11 cellular contexts compared by ENCODE assay signal in genomic region chr9:129839324-129840023, GRCh38. TPM values are rescaled to one million over a fixed set of nuclear protein-coding genes. Genes with fewer than 3 reads are reported as not detected.
DNase-seq lines count a peak whose midpoint lies in the region; ATAC-seq and TF ChIP-seq lines count a peak whose summit lies in the region.
"Had no signal": no experiment of that assay in that cellular context is flagged by ENCODE, and none has a peak within 500 bp of the region (broad histone marks: within the 10 kb centered on the region; RNA-seq: fewer than 3 reads in every experiment).

No MANE protein-coding gene starts in this region.

- H3K9me3 ChIP-seq in lower lobe of right lung = no peaks in the 10 kb centered on the region
- H3K9me3 ChIP-seq: breast epithelium had no signal

- CTCF ChIA-PET in activated naive CD4-positive, alpha-beta T cell treated with anti-CD3 and anti-CD28 coated beads, Interleukin-2, amount 10 ng/mL, durations not matched to agents 7 days and 5 days (lab: Charles Lee) = interaction anchor here (0.7 to 2.0 kb wide), 6 partner anchors 21 to 47 kb away, joined by 3 to 9 read pairs (median 3); no protein-coding TSS in a partner anchor

- in situ Hi-C loops in brain microvascular endothelial cell (cut with HindIII; ENCODE audit: low pct_ligation_motif_present, low sequenced_read_pairs) = no loop called here

- no peaks in the 10 kb centered on the region for H3K27me3 ChIP-seq in brain microvascular endothelial cell (replicated peaks)
- no peaks in the 10 kb centered on the region for H3K27me3 ChIP-seq in lower lobe of right lung (ENCODE audit: low read depth)
- H3K27me3 ChIP-seq: breast epithelium had no signal

- H3K27ac Mint-ChIP-seq in activated naive CD4-positive, alpha-beta T cell treated with anti-CD3 and anti-CD28 coated beads, Interleukin-2, amount 10 ng/mL, durations not matched to agents 7 days and 5 days = peak overlapping the region; percentile 92
- H3K27ac Mint-ChIP-seq in stimulated activated naive CD8-positive, alpha-beta T cell treated with anti-CD3 and anti-CD28 coated beads, Interleukin-15, Interleukin-2, amounts not matched to agents 100 ng/mL and 50 ng/mL, for 24 hours = peak overlapping the region; percentile 75

- peaks cover 39% of the 10 kb centered on the region for H3K36me3 Mint-ChIP-seq in activated naive CD4-positive, alpha-beta T cell treated with anti-CD3 and anti-CD28 coated beads, Interleukin-2, amount 10 ng/mL, durations not matched to agents 7 days and 5 days
- H3K36me3 Mint-ChIP-seq in stimulated activated naive CD8-positive, alpha-beta T cell treated with anti-CD3 and anti-CD28 coated beads, Interleukin-15, Interleukin-2, amounts not matched to agents 100 ng/mL and 50 ng/mL, for 24 hours (ENCODE audit: low read depth) = peaks cover 6% of the 10 kb centered on the region

- peak overlapping the region; percentile 65 for H3K4me3 Mint-ChIP-seq in activated naive CD4-positive, alpha-beta T cell treated with anti-CD3 and anti-CD28 coated beads, Interleukin-2, amount 10 ng/mL, durations not matched to agents 7 days and 5 days
- H3K4me3 Mint-ChIP-seq in stimulated activated naive CD8-positive, alpha-beta T cell treated with anti-CD3 and anti-CD28 coated beads, Interleukin-15, Interleukin-2, amounts not matched to agents 100 ng/mL and 50 ng/mL, for 24 hours = peak overlapping the region; percentile 53

- TF ChIP-seq CTCF in NB4 (IDR thresholded peaks at IDR 0.05; ENCODE audit: low read depth, low read length) = no peak
- no peak for TF ChIP-seq CTCF in brain microvascular endothelial cell (IDR thresholded peaks at IDR 0.05; ENCODE audit: low read depth, low read length, missing control alignments)
- no peak for TF ChIP-seq CTCF in lower lobe of right lung (IDR thresholded peaks at IDR 0.05)

- intact Hi-C loops in left colon (cut with DNase I, micrococcal nuclease) = no loop called here
- intact Hi-C loops in lower lobe of right lung (cut with DNase I) = no loop called here

- no peak for DNase-seq in activated naive CD4-positive, alpha-beta T cell treated with anti-CD3 and anti-CD28 coated beads, Interleukin-2, amount 10 ng/mL, durations not matched to agents 7 days and 5 days
- no peak for DNase-seq in activated naive CD4-positive, alpha-beta T cell treated with Interleukin-2 at 50 U/mL for 16 hours
- DNase-seq in NB4 (ENCODE audit: low read depth) = no peak
- DNase-seq in brain microvascular endothelial cell = no peak
- no peak for DNase-seq in left colon
- no peak for DNase-seq in lower lobe of right lung
- DNase-seq: left ventricle myocardium superior, occipital lobe had no signal

- H3K9me3 Mint-ChIP-seq in activated naive CD4-positive, alpha-beta T cell treated with anti-CD3 and anti-CD28 coated beads, Interleukin-2, amount 10 ng/mL, durations not matched to agents 7 days and 5 days = no peaks in the 10 kb centered on the region
- H3K9me3 Mint-ChIP-seq in stimulated activated naive CD8-positive, alpha-beta T cell treated with anti-CD3 and anti-CD28 coated beads, Interleukin-15, Interleukin-2, amounts not matched to agents 100 ng/mL and 50 ng/mL, for 24 hours = no peaks in the 10 kb centered on the region

- no peaks in the 10 kb centered on the region for H3K27me3 Mint-ChIP-seq in activated naive CD4-positive, alpha-beta T cell treated with anti-CD3 and anti-CD28 coated beads, Interleukin-2, amount 10 ng/mL, durations not matched to agents 7 days and 5 days
- H3K27me3 Mint-ChIP-seq in stimulated activated naive CD8-positive, alpha-beta T cell treated with anti-CD3 and anti-CD28 coated beads, Interleukin-15, Interleukin-2, amounts not matched to agents 100 ng/mL and 50 ng/mL, for 24 hours = no peaks in the 10 kb centered on the region

- H3K4me3 ChIP-seq in NB4 (ENCODE audit: low read depth, low read length) (peak overlapping the region; percentile 3), brain microvascular endothelial cell (ENCODE audit: low read depth, low read length) (no peak overlapping the region), lower lobe of right lung (no peak overlapping the region)
- H3K4me3 ChIP-seq: breast epithelium had no signal

- H3K4me1 Mint-ChIP-seq in activated naive CD4-positive, alpha-beta T cell treated with anti-CD3 and anti-CD28 coated beads, Interleukin-2, amount 10 ng/mL, durations not matched to agents 7 days and 5 days = peaks cover 65% of the 10 kb centered on the region
- peaks cover 54% of the 10 kb centered on the region for H3K4me1 Mint-ChIP-seq in stimulated activated naive CD8-positive, alpha-beta T cell treated with anti-CD3 and anti-CD28 coated beads, Interleukin-15, Interleukin-2, amounts not matched to agents 100 ng/mL and 50 ng/mL, for 24 hours (ENCODE audit: low read depth)

- no peak for TF ChIP-seq POLR2A in NB4 (IDR thresholded peaks at IDR 0.05; ENCODE audit: extremely low read depth, insufficient read length)

- H3K27ac ChIP-seq in brain microvascular endothelial cell = peak overlapping the region; percentile 23
- no peak overlapping the region for H3K27ac ChIP-seq in lower lobe of right lung

- H3K4me1 ChIP-seq in lower lobe of right lung = peaks cover 25% of the 10 kb centered on the region

- H3K36me3 ChIP-seq in brain microvascular endothelial cell (replicated peaks) (no peaks in the 10 kb centered on the region), lower lobe of right lung (no peaks in the 10 kb centered on the region)
- H3K36me3 ChIP-seq: breast epithelium had no signal

- ATAC-seq in left colon (no peak), HG03025 (IDR thresholded peaks at IDR 0.05; ENCODE audit: low FRiP score, unreplicated experiment) (no peak), lower lobe of right lung (no peak)
- ATAC-seq: left ventricle myocardium superior had no signal

RNA-seq across cellular contexts. Expression of gene USP20, which starts 4.2 kb away (rescaled TPM):
- total RNA-seq in left colon (10 to 100 TPM; 16.0 to 21.9 TPM), lower lobe of right lung (27.0 TPM)

RNA-seq across cellular contexts. Expression of gene C9orf78, which starts 4.4 kb away (rescaled TPM):
- total RNA-seq in left colon (10 to 100 TPM; 34.6 to 41.3 TPM), lower lobe of right lung (42.0 TPM)

RNA-seq across cellular contexts. Expression of gene TOR1A, which starts 15.5 kb away (rescaled TPM):
- 10 to 100 TPM; 30.7 to 36.9 TPM for total RNA-seq in left colon
- total RNA-seq in lower lobe of right lung = 34.6 TPM

RNA-seq across cellular contexts. Expression of gene TOR1B, which starts 36.5 kb away (rescaled TPM):
- total RNA-seq in left colon (10 to 100 TPM; 41.7 to 50.7 TPM), lower lobe of right lung (34.9 TPM)
